9 cellular contexts compared by ENCODE assay signal in the genomic region with DNA sequence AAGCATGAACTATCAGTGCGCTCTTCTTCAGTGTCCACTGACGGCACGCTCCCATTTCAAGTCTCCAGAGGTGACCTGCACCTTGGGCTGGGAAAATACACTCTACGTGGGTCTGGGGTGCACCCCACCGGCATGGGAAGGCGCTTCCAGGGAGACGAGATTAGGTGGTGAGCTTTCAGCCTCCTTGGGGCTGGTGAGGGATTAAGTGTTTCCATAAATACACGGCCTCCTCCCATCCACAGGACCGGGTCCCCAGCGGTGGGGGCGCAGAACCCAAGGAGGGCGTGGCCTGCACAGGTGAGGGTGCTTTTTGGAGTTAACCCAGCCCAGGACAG. TPM values are rescaled to one million over a fixed set of nuclear protein-coding genes. Genes with fewer than 3 reads are reported as not detected.
DNase-seq lines count a peak whose midpoint lies in the region; TF ChIP-seq lines count a peak whose summit lies in the region.
"Had no signal": no experiment of that assay in that cellular context is flagged by ENCODE, and none has a peak within 500 bp of the region (broad histone marks: within the 10 kb centered on the region; RNA-seq: fewer than 3 reads in every experiment).

No MANE protein-coding gene starts in this region.

- H3K27ac Mint-ChIP-seq in CD8-positive, alpha-beta memory T cell = no peak overlapping the region
- no peak overlapping the region for H3K27ac Mint-ChIP-seq in progenitor cell of endocrine pancreas

- H3K36me3 ChIP-seq in CD8-positive, alpha-beta memory T cell (ENCODE audit: insufficient read depth, low read length) = no peaks in the 10 kb centered on the region
- no peaks in the 10 kb centered on the region for H3K36me3 ChIP-seq in MG63

- H3K4me3 Mint-ChIP-seq in CD8-positive, alpha-beta memory T cell = peak overlapping the region in 4 of 7 donors; percentile 44 to 88 (median 85)
- peak overlapping the region; percentile 75 for H3K4me3 Mint-ChIP-seq in progenitor cell of endocrine pancreas (ENCODE audit: low read depth)

- no peak overlapping the region for H3K4me3 ChIP-seq in CD8-positive, alpha-beta memory T cell (ENCODE audit: low read length)
- H3K4me3 ChIP-seq in NB4 (ENCODE audit: low read depth, low read length) (peak overlapping the region; percentile 64), epithelial cell of esophagus (ENCODE audit: low read length) (peak overlapping the region; percentile 64), MG63 (no peak overlapping the region)

- TF ChIP-seq POLR2A in NB4 (IDR thresholded peaks at IDR 0.05; ENCODE audit: extremely low read depth, insufficient read length) = no peak

- CTCF ChIA-PET in CD8-positive, alpha-beta memory T cell (lab: Charles Lee) = interaction anchor here (1.4 to 1.6 kb wide), 2 partner anchors 10 to 30 kb away, joined by 3 read pairs; no protein-coding TSS in a partner anchor

- POLR2A ChIA-PET in CD8-positive, alpha-beta memory T cell (lab: Charles Lee) = no interaction called here

- H3K4me1 ChIP-seq in CD8-positive, alpha-beta memory T cell (ENCODE audit: insufficient read depth, low read length) = no peaks in the 10 kb centered on the region

- no peak overlapping the region for H3K27ac ChIP-seq in CD8-positive, alpha-beta memory T cell (ENCODE audit: low read depth, low read length)

- peaks cover 25% of the 10 kb centered on the region for H3K27me3 ChIP-seq in CD8-positive, alpha-beta memory T cell (ENCODE audit: insufficient read depth, low read length, poor library complexity, severe bottlenecking)
- no peaks in the 10 kb centered on the region for H3K27me3 ChIP-seq in MG63

- H3K9me3 ChIP-seq in CD8-positive, alpha-beta memory T cell (ENCODE audit: low read length) = no peaks in the 10 kb centered on the region
- H3K9me3 ChIP-seq in MG63 = no peaks in the 10 kb centered on the region

- H3K4me1 Mint-ChIP-seq in CD8-positive, alpha-beta memory T cell = peaks cover 6 to 27% (median 7%) of the 10 kb centered on the region in 3 donors
- peaks cover 6% of the 10 kb centered on the region for H3K4me1 Mint-ChIP-seq in progenitor cell of endocrine pancreas (ENCODE audit: low read depth)

- peaks cover 0 to 1% (median 0%) of the 10 kb centered on the region in 3 donors for H3K36me3 Mint-ChIP-seq in CD8-positive, alpha-beta memory T cell
- H3K36me3 Mint-ChIP-seq in progenitor cell of endocrine pancreas (ENCODE audit: insufficient read depth) = no peaks in the 10 kb centered on the region

- DNase-seq in CD8-positive, alpha-beta memory T cell = no peak
- DNase-seq in NB4 (ENCODE audit: low read depth) (no peak), epithelial cell of esophagus (ENCODE audit: low read depth) (no peak), progenitor cell of endocrine pancreas (ENCODE audit: low spot score, unreplicated experiment) (no peak), T-helper 9 cell (no peak), ecto neural progenitor cell (ENCODE audit: low spot score) (no peak), MG63 (no peak)
- DNase-seq in activated CD4-positive, CD25-positive, alpha-beta regulatory T cell treated with anti-CD3 and anti-CD28 coated beads, Interleukin-2, amount 50 U/mL, for 72 hours = no peak
- DNase-seq: NCI-H1694 had no signal

- peaks cover 22 to 34% of the 10 kb centered on the region in 2 donors for H3K27me3 Mint-ChIP-seq in CD8-positive, alpha-beta memory T cell
- peaks cover 66% of the 10 kb centered on the region for H3K27me3 Mint-ChIP-seq in progenitor cell of endocrine pancreas

- no peak for TF ChIP-seq CTCF in NB4 (IDR thresholded peaks at IDR 0.05; ENCODE audit: low read depth, low read length)
- TF ChIP-seq CTCF in epithelial cell of esophagus (IDR thresholded peaks at IDR 0.05; ENCODE audit: insufficient read depth, low read depth, low read length, missing control alignments) = no peak
- TF ChIP-seq CTCF in progenitor cell of endocrine pancreas (IDR thresholded peaks at IDR 0.05; ENCODE audit: unreplicated experiment) = no peak

- no peaks in the 10 kb centered on the region for H3K9me3 Mint-ChIP-seq in CD8-positive, alpha-beta memory T cell
- H3K9me3 Mint-ChIP-seq in progenitor cell of endocrine pancreas (ENCODE audit: low read depth) = no peaks in the 10 kb centered on the region

RNA-seq across cellular contexts. Expression of a gene that starts 1.2 kb away (rescaled TPM):
- total RNA-seq in CD8-positive, alpha-beta memory T cell = 1 to 10 TPM; 1.1 to 1.3 TPM
- 10.7 TPM for polyA plus RNA-seq in CD8-positive, alpha-beta memory T cell
- 0.42 and 0.65 TPM in 2 replicates for total RNA-seq in progenitor cell of endocrine pancreas
- 4.6 and 8.7 TPM in 2 replicates for total RNA-seq in MG63 (2014; rRNA removed; shearing (Covaris generic); ENCODE audit: low replicate concordance)

RNA-seq across cellular contexts. Expression of a gene that starts 49.7 kb away (rescaled TPM):
- 10 to 100 TPM; 52.2 to 56.2 TPM for total RNA-seq in CD8-positive, alpha-beta memory T cell
- 27.6 TPM for polyA plus RNA-seq in CD8-positive, alpha-beta memory T cell
- 45.2 and 48.7 TPM in 2 replicates for total RNA-seq in progenitor cell of endocrine pancreas
- 37.7 and 46.4 TPM in 2 replicates for total RNA-seq in MG63 (2014; rRNA removed; shearing (Covaris generic); ENCODE audit: low replicate concordance)

RNA-seq across cellular contexts. Expression of a gene that starts 49.8 kb away (rescaled TPM):
- total RNA-seq in CD8-positive, alpha-beta memory T cell = 100 to 1,000 TPM; 449 to 470 TPM
- polyA plus RNA-seq in CD8-positive, alpha-beta memory T cell = 951 TPM
- total RNA-seq in progenitor cell of endocrine pancreas = 466 and 513 TPM in 2 replicates
- total RNA-seq in MG63 (2014; rRNA removed; shearing (Covaris generic); ENCODE audit: low replicate concordance) = 673 and 682 TPM in 2 replicates

Comparison
In these comparisons a context has a peak if more than half of its experiments do, and no peak if none do; other contexts are left out.
1. H3K4me3 ChIP-seq: peak in NB4 (single experiment) and epithelial cell of esophagus (single experiment); none in CD8-positive, alpha-beta memory T cell (single experiment) and MG63 (single experiment).